In the genomic region with DNA sequence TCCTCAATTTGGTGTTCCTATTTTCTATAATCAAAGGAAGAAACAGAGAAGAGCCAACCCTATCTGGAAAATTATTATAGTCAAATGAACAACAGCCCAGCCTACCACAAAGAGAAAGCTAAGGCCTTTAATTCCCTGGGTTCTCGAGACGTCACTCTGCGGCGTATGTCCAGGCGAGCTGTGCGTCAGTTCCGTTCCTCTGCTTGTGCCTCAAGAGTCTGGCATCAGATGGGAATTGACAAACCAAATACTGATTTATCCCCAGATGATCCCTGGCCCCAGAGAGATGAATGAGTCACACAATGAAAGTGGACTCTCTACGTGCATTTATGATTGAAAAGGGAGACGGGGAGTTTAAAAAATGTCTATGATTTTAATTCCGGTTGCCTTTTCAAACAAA, we compare ENCODE assay signal across 27 cellular contexts.
"Had no signal": no experiment of that assay in that cellular context is flagged by ENCODE, and none has a peak within 500 bp of the region (broad histone marks: within the 10 kb centered on the region; RNA-seq: fewer than 3 reads in every experiment).

No MANE protein-coding gene starts in this region.

- H3K27ac Mint-ChIP-seq: natural killer cell treated with Interleukin-12 subunit alpha and Interleukin-12 subunit beta and Interleukin-15 and Interleukin-18, amount 100 ng/mL, for 72 hours; nephron progenitor cell; stimulated activated effector memory CD8-positive, alpha-beta T cell treated with anti-CD3 and anti-CD28 coated beads, Interleukin-12 subunit alpha, Interleukin-12 subunit beta, amount 100 ng/mL, for 72 hours; stimulated activated naive B cell treated with anti-CD40 and anti-IgM and Interleukin-4, amounts not matched to agents 10 μg/mL and 1 μg/mL and 100 μg/mL, for 72 hours; stimulated activated naive CD8-positive, alpha-beta T cell treated with anti-CD3 and anti-CD28 coated beads, Interleukin-15, Interleukin-2, amounts not matched to agents 100 ng/mL and 50 ng/mL, for 24 hours had no signal

- H3K27ac ChIP-seq: pancreas, prostate gland, right lobe of liver, sigmoid colon, stomach, thoracic aorta, thyroid gland, tibial nerve, upper lobe of left lung, vagina had no signal

- H3K27me3 ChIP-seq: right lobe of liver, thyroid gland, upper lobe of left lung, vagina had no signal

- H3K4me1 Mint-ChIP-seq: stimulated activated naive B cell treated with anti-CD40 and anti-IgM and Interleukin-4, amounts not matched to agents 10 μg/mL and 1 μg/mL and 100 μg/mL, for 72 hours had no signal

- H3K36me3 ChIP-seq: pancreas, prostate gland, right lobe of liver, sigmoid colon, stomach, thoracic aorta, thyroid gland, tibial nerve, upper lobe of left lung, vagina had no signal

- H3K4me3 Mint-ChIP-seq: naive thymus-derived CD8-positive, alpha-beta T cell; natural killer cell treated with Interleukin-12 subunit alpha and Interleukin-12 subunit beta and Interleukin-15 and Interleukin-18, amount 100 ng/mL, for 72 hours; nephron progenitor cell; neural crest cell; stimulated activated effector memory CD8-positive, alpha-beta T cell treated with anti-CD3 and anti-CD28 coated beads, Interleukin-12 subunit alpha, Interleukin-12 subunit beta, amount 100 ng/mL, for 72 hours; stimulated activated naive B cell treated with anti-CD40 and anti-IgM and Interleukin-4, amounts not matched to agents 10 μg/mL and 1 μg/mL and 100 μg/mL, for 72 hours; stimulated activated naive CD8-positive, alpha-beta T cell treated with anti-CD3 and anti-CD28 coated beads, Interleukin-15, Interleukin-2, amounts not matched to agents 100 ng/mL and 50 ng/mL, for 24 hours had no signal

- H3K36me3 Mint-ChIP-seq: natural killer cell treated with Interleukin-12 subunit alpha and Interleukin-12 subunit beta and Interleukin-15 and Interleukin-18, amount 100 ng/mL, for 72 hours; stimulated activated effector memory CD8-positive, alpha-beta T cell treated with anti-CD3 and anti-CD28 coated beads, Interleukin-12 subunit alpha, Interleukin-12 subunit beta, amount 100 ng/mL, for 72 hours; stimulated activated naive B cell treated with anti-CD40 and anti-IgM and Interleukin-4, amounts not matched to agents 10 μg/mL and 1 μg/mL and 100 μg/mL, for 72 hours had no signal

- H3K9me3 ChIP-seq: pancreas, prostate gland, right lobe of liver, sigmoid colon, thoracic aorta, thyroid gland, vagina had no signal

- H3K4me1 ChIP-seq: pancreas, prostate gland, right lobe of liver, sigmoid colon, thyroid gland, tibial nerve, upper lobe of left lung, vagina had no signal

- H3K9me3 Mint-ChIP-seq: stimulated activated effector memory CD8-positive, alpha-beta T cell treated with anti-CD3 and anti-CD28 coated beads, Interleukin-12 subunit alpha, Interleukin-12 subunit beta, amount 100 ng/mL, for 72 hours; stimulated activated naive CD8-positive, alpha-beta T cell treated with anti-CD3 and anti-CD28 coated beads, Interleukin-15, Interleukin-2, amounts not matched to agents 100 ng/mL and 50 ng/mL, for 24 hours had no signal

- DNase-seq: naive thymus-derived CD8-positive, alpha-beta T cell; nephron progenitor cell; occipital lobe; pancreas; retina; right cardiac atrium; right lobe of liver; sigmoid colon; small intestine; stimulated activated CD4-positive, alpha-beta T cell treated with anti-CD3 and anti-CD28 coated beads, Interleukin-15, amount 100 ng/mL, for 24 hours; stimulated activated CD4-positive, alpha-beta T cell treated with anti-CD3 and anti-CD28 coated beads, Interleukin-2, amount 100 ng/mL, for 24 hours; stimulated activated CD4-positive, alpha-beta T cell treated with anti-CD3 and anti-CD28 coated beads, Interleukin-2, amount 100 ng/mL, for 48 hours; stimulated activated CD4-positive, alpha-beta T cell treated with anti-CD3 and anti-CD28 coated beads, Interleukin-4, amount 100 ng/mL, for 24 hours; stimulated activated naive B cell treated with anti-CD40 and anti-IgM and Interleukin-4, amounts not matched to agents 10 μg/mL and 1 μg/mL and 100 μg/mL, for 72 hours; stimulated activated naive CD4-positive, alpha-beta T cell treated with Interleukin-2 at 50 U/mL for 16 hours; stomach; thyroid gland; trophoblast cell; upper lobe of left lung had no signal

- H3K4me3 ChIP-seq: pancreas, prostate gland, right lobe of liver, sigmoid colon, stomach, thoracic aorta, thyroid gland, tibial nerve, upper lobe of left lung, vagina had no signal
